11 cellular contexts compared by ENCODE assay signal in genomic region chr7:30091431-30092386, GRCh38. TPM values are rescaled to one million over a fixed set of nuclear protein-coding genes. Genes with fewer than 3 reads are reported as not detected.
DNase-seq lines count a peak whose midpoint lies in the region; ATAC-seq lines count a peak whose summit lies in the region.
"Had no signal": no experiment of that assay in that cellular context is flagged by ENCODE, and none has a peak within 500 bp of the region (broad histone marks: within the 10 kb centered on the region; RNA-seq: fewer than 3 reads in every experiment).

No MANE protein-coding gene starts in this region.

- peak overlapping the region; percentile 56 for H3K4me2 ChIP-seq in skeletal muscle satellite cell (ENCODE audit: low read length)

- H3K9me3 ChIP-seq in adipocyte (ENCODE audit: control insufficient read depth, low read length): no peaks in the 10 kb centered on the region
- H3K9me3 ChIP-seq in skeletal muscle satellite cell (replicated peaks; ENCODE audit: low read length): no peaks in the 10 kb centered on the region
- H3K9me3 ChIP-seq: sigmoid colon had no signal

- H3K4me1 ChIP-seq in adipocyte (ENCODE audit: control insufficient read depth, insufficient read depth, low read length) (peaks cover 42% of the 10 kb centered on the region), skeletal muscle satellite cell (ENCODE audit: control insufficient read depth, insufficient read depth, low read length) (peaks cover 24% of the 10 kb centered on the region)
- H3K4me1 ChIP-seq: sigmoid colon had no signal

- H3K36me3 ChIP-seq in adipocyte (ENCODE audit: control insufficient read depth, insufficient read depth, low read length, severe bottlenecking) (no peaks in the 10 kb centered on the region), skeletal muscle satellite cell (ENCODE audit: insufficient read depth, low read length) (no peaks in the 10 kb centered on the region)
- H3K36me3 ChIP-seq: sigmoid colon had no signal

- peak overlapping the region; percentile 62 for H3K4me3 ChIP-seq in adipocyte (ENCODE audit: low read length)
- no peak overlapping the region for H3K4me3 ChIP-seq in skeletal muscle satellite cell (ENCODE audit: low read length)
- H3K4me3 ChIP-seq: sigmoid colon had no signal

- ATAC-seq in stimulated activated naive CD8-positive, alpha-beta T cell treated with anti-CD3 and anti-CD28 coated beads, Interleukin-15, Interleukin-2, amounts not matched to agents 100 U/mL and 50 U/mL, for 24 hours: no peak
- ATAC-seq in GM21825 (IDR thresholded peaks at IDR 0.05; ENCODE audit: unreplicated experiment): no peak
- ATAC-seq in HG03196 (IDR thresholded peaks at IDR 0.05; ENCODE audit: unreplicated experiment): no peak
- ATAC-seq: activated naive CD4-positive, alpha-beta T cell treated with anti-CD3 and anti-CD28 coated beads, Interleukin-2, amount 50 U/mL, for 72 hours had no signal

- peak overlapping the region; percentile 80 for H3K9ac ChIP-seq in adipocyte (ENCODE audit: low read length)
- no peak overlapping the region for H3K9ac ChIP-seq in skeletal muscle satellite cell (ENCODE audit: low read depth, low read length)

- no peaks in the 10 kb centered on the region for H3K27me3 ChIP-seq in adipocyte (replicated peaks; ENCODE audit: control insufficient read depth, insufficient read depth, low read length)
- H3K27me3 ChIP-seq in skeletal muscle satellite cell (ENCODE audit: control insufficient read depth, insufficient read depth, low read length): no peaks in the 10 kb centered on the region
- H3K27me3 ChIP-seq: sigmoid colon had no signal

- DNase-seq in GM04503 (ENCODE audit: low read depth): peak; percentile 83
- DNase-seq in adipocyte (ENCODE audit: low read depth): peak; percentile 87
- DNase-seq in glomerular visceral epithelial cell (ENCODE audit: extremely low spot score): peak; percentile 56
- DNase-seq in stimulated activated naive CD8-positive, alpha-beta T cell treated with anti-CD3 and anti-CD28 coated beads, Interleukin-15, Interleukin-2, amounts not matched to agents 100 U/mL and 50 U/mL, for 24 hours: no peak
- no peak for DNase-seq in nucleus accumbens (lab: John Stamatoyannopoulos, UW)
- DNase-seq: activated CD4-positive, alpha-beta T cell treated with anti-CD3 and anti-CD28 coated beads for 48 hours; sigmoid colon had no signal

RNA-seq across cellular contexts. Expression of gene MTURN, which starts 43.1 kb away (rescaled TPM):
- total RNA-seq in skeletal muscle satellite cell (2012; rRNA removed): 10.4 and 19.7 TPM in 2 replicates

Comparison
In these comparisons a context has a peak if more than half of its experiments do, and no peak if none do; other contexts are left out.
1. DNase-seq: peak in GM04503 (single experiment), adipocyte (single experiment) and glomerular visceral epithelial cell (single experiment); none in stimulated activated naive CD8-positive, alpha-beta T cell treated with anti-CD3 and anti-CD28 coated beads, Interleukin-15, Interleukin-2, amounts not matched to agents 100 U/mL and 50 U/mL, for 24 hours (single experiment) and nucleus accumbens (0 of 56).